19 cellular contexts compared by ENCODE assay signal in genomic region chr4:183129125-183129524, GRCh38. TPM values are rescaled to one million over a fixed set of nuclear protein-coding genes. Genes with fewer than 3 reads are reported as not detected.
A peak's percentile ranks its signal among the peaks of the same experiment; 100 is the strongest.
DNase-seq lines count a peak whose midpoint lies in the region; ATAC-seq, FAIRE-seq and TF ChIP-seq lines count a peak whose summit lies in the region.
"Had no signal": no experiment of that assay in that cellular context is flagged by ENCODE, and none has a peak within 500 bp of the region (broad histone marks: within the 10 kb centered on the region; RNA-seq: fewer than 3 reads in every experiment).

No MANE protein-coding gene starts in this region.

- no peak for TF ChIP-seq CTCF in HepG2 (CRISPR knock-in tag; IDR thresholded peaks at IDR 0.05)
- TF ChIP-seq CTCF in right lobe of liver (IDR thresholded peaks at IDR 0.05), result no peak
- no peak for TF ChIP-seq CTCF in Panc1 (IDR thresholded peaks at IDR 0.05)
- no peak for TF ChIP-seq CTCF in neural crest cell (conservative IDR thresholded peaks at IDR 0.05)

- H3K4me1 ChIP-seq in HepG2 (ENCODE audit: insufficient read depth, low read length) (peaks cover 19% of the 10 kb centered on the region), right lobe of liver (peaks cover 0 to 16% (median 7%) of the 10 kb centered on the region in 4 donors), Panc1 (ENCODE audit: control insufficient read depth, insufficient read depth, low read length) (peaks cover 24% of the 10 kb centered on the region)

- no peak for TF ChIP-seq POLR2A in HepG2 (IDR thresholded peaks at IDR 0.05; ENCODE audit: insufficient read depth in 1 of 2, low read depth in 2 of 2, low read length in 2 of 2)
- no peak for TF ChIP-seq POLR2A in right lobe of liver (IDR thresholded peaks at IDR 0.05)

- no peaks in the 10 kb centered on the region for H3K9me3 Mint-ChIP-seq in neural crest cell
- H3K9me3 Mint-ChIP-seq: CD4-positive, alpha-beta T cell had no signal

- 97% methylated on average over 3 of the region's 3 CpGs for WGBS in HepG2 (ENCODE audit: low lambda C conversion rate)
- WGBS in right lobe of liver (ENCODE audit: insufficient coverage, low coverage, low lambda C conversion rate, missing lambda C conversion rate), result 92% methylated on average over 3 of the region's 3 CpGs

- peaks cover 0 to 1% of the 10 kb centered on the region in 2 experiments; a peak in 1 of 5 replicates for H3K36me3 ChIP-seq in HepG2 (replicated peaks in 1 of 2; ENCODE audit: control insufficient read depth in 1 of 2, insufficient read depth in 2 of 2, low read length in 2 of 2)
- no peaks in the 10 kb centered on the region for H3K36me3 ChIP-seq in right lobe of liver
- H3K36me3 ChIP-seq in Panc1 (ENCODE audit: control insufficient read depth, insufficient read depth, low read length), result no peaks in the 10 kb centered on the region

- H3K9me3 ChIP-seq in HepG2 (ENCODE audit: low read length), result no peaks in the 10 kb centered on the region
- H3K9me3 ChIP-seq in right lobe of liver, result no peaks in the 10 kb centered on the region
- no peaks in the 10 kb centered on the region for H3K9me3 ChIP-seq in Panc1 (ENCODE audit: control insufficient read depth, insufficient read depth, low read depth, low read length)
- H3K9me3 ChIP-seq: Caco-2 had no signal

- H3K4me3 ChIP-seq in HepG2 (replicated peaks in 1 of 3; ENCODE audit: insufficient read depth in 1 of 3, low read depth in 2 of 3, low read length in 3 of 3) (no peak overlapping the region), right lobe of liver (no peak overlapping the region), Panc1 (ENCODE audit: low read depth in 2 of 2, low read length in 2 of 2) (no peak overlapping the region)

- intact Hi-C loops in HepG2 (cut with micrococcal nuclease; ENCODE audit: unreplicated experiment), result no loop called here
- intact Hi-C loops in right lobe of liver (cut with DNase I), result no loop called here
- intact Hi-C loops in Panc1 (cut with micrococcal nuclease; ENCODE audit: unreplicated experiment), result no loop called here

- TSS peak; percentile 19 for BruUV-seq in HepG2 (replicated peaks; lab: Mats Ljungman, UMichigan)
- BruUV-seq in Panc1 (replicated peaks; lab: Mats Ljungman, UMichigan), result TSS peak; percentile 24

- H3K4me2 ChIP-seq in HepG2 (ENCODE audit: low read depth, low read length), result no peak overlapping the region

- no peak overlapping the region for H3K4me3 Mint-ChIP-seq in neural crest cell
- H3K4me3 Mint-ChIP-seq: CD4-positive, alpha-beta T cell had no signal

- H3K9ac ChIP-seq in HepG2 (ENCODE audit: insufficient read depth, low read depth, low read length), result no peak overlapping the region

- DNase-seq in HepG2 (ENCODE audit: low spot score), result no peak
- no peak for DNase-seq in right lobe of liver
- DNase-seq in Panc1 (ENCODE audit: low read depth, low spot score), result no peak
- DNase-seq in neural crest cell (ENCODE audit: low read depth, low spot score), result no peak
- no peak for DNase-seq in RKO (ENCODE audit: low spot score)
- DNase-seq in activated CD4-positive, CD25-positive, alpha-beta regulatory T cell (lab: John Stamatoyannopoulos, UW), result no peak
- DNase-seq: AML-193; Caco-2; CD4-positive, alpha-beta T cell; DMS153; DMS79; GDM1; GOT3; H7 had no signal

- no peaks in the 10 kb centered on the region for H3K27me3 Mint-ChIP-seq in neural crest cell (ENCODE audit: low read depth)
- H3K27me3 Mint-ChIP-seq: CD4-positive, alpha-beta T cell had no signal

- no peak for FAIRE-seq in HepG2 (lab: Jason Lieb, UNC)
- FAIRE-seq: A204.1, D721Med, GM12892, GM18507 had no signal

- H3K27ac Mint-ChIP-seq in neural crest cell (ENCODE audit: unreplicated experiment), result peak overlapping the region; percentile 44
- H3K27ac Mint-ChIP-seq: CD4-positive, alpha-beta T cell had no signal

- H3K27ac ChIP-seq in HepG2 (ENCODE audit: extremely low read length, insufficient read depth, low read length) (no peak overlapping the region), right lobe of liver (no peak overlapping the region), Panc1 (ENCODE audit: low read length) (no peak overlapping the region)
- H3K27ac ChIP-seq: C4-2B had no signal

- no peak for TF ChIP-seq RAD21 in HepG2 (CRISPR knock-in tag; IDR thresholded peaks at IDR 0.05)

- peaks cover 62% of the 10 kb centered on the region for H4K20me1 ChIP-seq in HepG2 (ENCODE audit: insufficient read depth, low read length)

- in situ Hi-C loops in HepG2 (cut with HindIII; ENCODE audit: extremely low pct_ligation_motif_present, low pct_unique_long_range_greater_than_20kb), result no loop called here
- in situ Hi-C loops in Panc1 (cut with HindIII; ENCODE audit: low pct_unique_long_range_greater_than_20kb, low sequenced_read_pairs), result no loop called here

- ATAC-seq in HepG2, result no peak
- ATAC-seq in right lobe of liver, result no peak
- ATAC-seq in Panc1, result no peak

- H3K79me2 ChIP-seq in HepG2 (ENCODE audit: insufficient read depth, low read length), result peaks cover 93% of the 10 kb centered on the region

- H3K27me3 ChIP-seq in HepG2 (ENCODE audit: control insufficient read depth in 1 of 2, insufficient read depth in 2 of 2, low read length in 2 of 2) (no peaks in the 10 kb centered on the region), right lobe of liver (no peaks in the 10 kb centered on the region), Panc1 (ENCODE audit: control insufficient read depth, insufficient read depth, low read length) (no peaks in the 10 kb centered on the region)

- CTCF ChIA-PET in HepG2 (lab: Yijun Ruan, JAX; ENCODE audit: low intra/inter-chr PET ratio, low total read pairs), result no interaction called here
- CTCF ChIA-PET in Panc1 (lab: Charles Lee), result no interaction called here

- H3K4me1 Mint-ChIP-seq in neural crest cell, result peaks cover 18% of the 10 kb centered on the region

- H2AFZ ChIP-seq in HepG2 (ENCODE audit: low read length), result no peak overlapping the region

- no peak for TF ChIP-seq EP300 in HepG2 (IDR thresholded peaks at IDR 0.05; ENCODE audit: low read depth in 2 of 2, low read length in 2 of 2)
- no peak for TF ChIP-seq EP300 in HepG2 (CRISPR knock-in tag; IDR thresholded peaks at IDR 0.05; ENCODE audit: borderline replicate concordance)

- H3K36me3 Mint-ChIP-seq in neural crest cell (ENCODE audit: low read depth), result no peaks in the 10 kb centered on the region

- POLR2A ChIA-PET in HepG2 (lab: Yijun Ruan, JAX) (no interaction called here), Panc1 (lab: Charles Lee) (no interaction called here)

TF ChIP-seq in HepG2, 621 proteins besides CTCF, POLR2A, EP300 and RAD21 (continues in another document):
- TF ChIP-seq ZNF770 (CRISPR knock-in tag; IDR thresholded peaks at IDR 0.05), result no peak
- TF ChIP-seq ZNF784 (CRISPR knock-in tag; IDR thresholded peaks at IDR 0.05; ENCODE audit: borderline replicate concordance), result no peak

RNA-seq across cellular contexts. Expression of gene WWC2, which starts 30.1 kb away (rescaled TPM):
- total RNA-seq in HepG2 (2016; rRNA removed; fragmentation: Illumina TruSeq; extraction: Trizol) (40.0 and 44.6 TPM in 2 replicates), right lobe of liver (10 to 100 TPM; 19.5 to 48.9 (median 34.4) TPM), Panc1 (2021; ENCODE audit: unreplicated experiment) (80.3 TPM), neural crest cell (24.6 and 25.1 TPM in 2 replicates)
- total RNA-seq in HepG2 (2016; cell fraction: cytosol; rRNA removed; fragmentation: Illumina TruSeq; extraction: Trizol; ENCODE audit: low read depth), result 9.4 and 9.9 TPM in 2 replicates
- total RNA-seq in HepG2 (2016; cell fraction: insoluble cytoplasmic fraction; rRNA removed; fragmentation: Illumina TruSeq; extraction: Trizol), result 39.3 and 44.7 TPM in 2 replicates
- 20.4 and 25.6 TPM in 2 replicates for total RNA-seq in HepG2 (2016; cell fraction: membrane; rRNA removed; fragmentation: Illumina TruSeq; extraction: Trizol)
- 53.6 and 60.5 TPM in 2 replicates for total RNA-seq in HepG2 (2016; cell fraction: nucleus; rRNA removed; fragmentation: Illumina TruSeq; extraction: Trizol)
- polyA plus RNA-seq in HepG2 (2011; rRNA removed), result 39.9 and 50.1 TPM in 2 replicates
- polyA plus RNA-seq in HepG2 (2011; cell fraction: cytosol; rRNA removed), result 28.1 and 30.9 TPM in 2 replicates
- polyA plus RNA-seq in HepG2 (2011; cell fraction: nucleus; rRNA removed), result 89.9 and 101 TPM in 2 replicates
- 43.9 and 54.9 TPM in 2 replicates for polyA plus RNA-seq in HepG2 (2012)
- 0.82 and 1.0 TPM in 2 replicates for polyA plus RNA-seq in HepG2 (2016; cell fraction: cytosol; fragmentation: Illumina TruSeq; extraction: Trizol; ENCODE audit: low read depth)
- 26.2 and 27.1 TPM in 2 replicates for polyA plus RNA-seq in HepG2 (2016; cell fraction: insoluble cytoplasmic fraction; fragmentation: Illumina TruSeq; extraction: Trizol; ENCODE audit: low read depth)
- 5.2 and 6.2 TPM in 2 replicates for polyA plus RNA-seq in HepG2 (2016; cell fraction: membrane; fragmentation: Illumina TruSeq; extraction: Trizol; ENCODE audit: low read depth)
- 41.4 and 50.5 TPM in 2 replicates for polyA plus RNA-seq in HepG2 (2016; cell fraction: nucleus; fragmentation: Illumina TruSeq; extraction: Trizol; ENCODE audit: insufficient read depth, low read depth)
- polyA minus RNA-seq in HepG2 (2011; rRNA and poly(A)+ RNA removed; ENCODE audit: low replicate concordance), result 11.7 and 43.0 TPM in 2 replicates
- 33.9 and 36.8 TPM in 2 replicates for polyA minus RNA-seq in HepG2 (2011; cell fraction: cytosol; rRNA and poly(A)+ RNA removed)
- 200 and 232 TPM in 2 replicates for polyA minus RNA-seq in HepG2 (2011; cell fraction: nucleus; rRNA and poly(A)+ RNA removed)
- polyA plus RNA-seq in Panc1 (2012; ENCODE audit: insufficient read length), result 30.8 TPM
